10 cellular contexts compared by ENCODE assay signal in the genomic region with DNA sequence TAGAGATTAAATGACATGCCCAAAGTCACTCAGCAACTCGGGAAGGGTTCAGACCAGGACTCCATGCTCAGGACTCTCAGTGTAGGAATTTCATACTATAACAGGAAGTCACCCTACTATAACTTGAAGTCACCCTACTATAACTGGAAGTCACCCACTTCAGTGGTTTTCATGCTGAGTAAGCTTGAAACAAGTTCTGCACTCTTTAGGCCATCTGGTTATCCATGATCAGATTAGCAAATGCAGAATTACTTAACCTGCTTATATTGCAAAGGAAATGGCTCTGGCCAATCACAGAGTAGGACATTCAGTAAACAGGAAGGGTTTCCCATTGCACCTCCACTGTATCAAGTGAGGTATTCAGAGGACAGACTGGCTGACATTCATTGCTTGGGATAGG.
A peak's percentile ranks its signal among the peaks of the same experiment; 100 is the strongest.
DNase-seq lines count a peak whose midpoint lies in the region; ATAC-seq and TF ChIP-seq lines count a peak whose summit lies in the region.
"Had no signal": no experiment of that assay in that cellular context is flagged by ENCODE, and none has a peak within 500 bp of the region (broad histone marks: within the 10 kb centered on the region; RNA-seq: fewer than 3 reads in every experiment).

No MANE protein-coding gene starts in this region.

- H3K4me2 ChIP-seq in mesendoderm (ENCODE audit: low read length), result no peak overlapping the region

- H3K79me2 ChIP-seq in mesendoderm (ENCODE audit: control insufficient read depth, insufficient read depth, low read length), result no peaks in the 10 kb centered on the region

- no peak overlapping the region for H3K4me3 ChIP-seq in mesendoderm (ENCODE audit: low read length)

- H4K8ac ChIP-seq in mesendoderm (ENCODE audit: low read depth, low read length), result no peak overlapping the region

- H3K36me3 ChIP-seq in mesendoderm (ENCODE audit: control insufficient read depth, insufficient read depth, low read length), result no peaks in the 10 kb centered on the region

- WGBS in mesendoderm (ENCODE audit: extremely low coverage, insufficient coverage, low lambda C conversion rate), result no CpG with 5 or more reads among the region's 1 CpG

- H3K27me3 Mint-ChIP-seq in WTC11 (ENCODE audit: low read depth), result peaks cover 3% of the 10 kb centered on the region; the same call in 1 of the 2 replicates

- TF ChIP-seq CTCF in WTC11 (IDR thresholded peaks at IDR 0.05), result no peak

- DNase-seq in WTC11 (ENCODE audit: low spot score), result no peak
- DNase-seq in mesendoderm, result no peak
- no peak for DNase-seq in SW480 (ENCODE audit: low spot score)
- DNase-seq in AG08395 (ENCODE audit: low spot score), result no peak
- no peak for DNase-seq in COLO829 (ENCODE audit: low spot score)
- DNase-seq: left cardiac atrium, right cardiac atrium had no signal

- H2BK15ac ChIP-seq in mesendoderm (replicated peaks; ENCODE audit: low read depth), result no peak overlapping the region

- H3K56ac ChIP-seq in mesendoderm (ENCODE audit: low read length), result no peak overlapping the region

- H3K4ac ChIP-seq in mesendoderm (ENCODE audit: low read depth, low read length), result no peak overlapping the region

- no peaks in the 10 kb centered on the region for H3K36me3 Mint-ChIP-seq in WTC11

- H4K5ac ChIP-seq in mesendoderm (ENCODE audit: low read length), result no peak overlapping the region

- H2BK5ac ChIP-seq in mesendoderm (ENCODE audit: low read length), result no peak overlapping the region

- H3K9ac ChIP-seq in mesendoderm (ENCODE audit: low read length), result no peak overlapping the region

- H3K4me1 ChIP-seq in mesendoderm (ENCODE audit: control insufficient read depth, low read depth, low read length), result no peaks in the 10 kb centered on the region

- no peak overlapping the region for H3K27ac Mint-ChIP-seq in WTC11

- POLR2A ChIA-PET in WTC11 (lab: Charles Lee), result no interaction called here

- H3K79me1 ChIP-seq in mesendoderm (ENCODE audit: low read length), result no peaks in the 10 kb centered on the region

- H3K4me1 Mint-ChIP-seq in WTC11, result peaks cover 17% of the 10 kb centered on the region

- ATAC-seq in GM18502 (IDR thresholded peaks at IDR 0.05; ENCODE audit: poor library complexity, unreplicated experiment) (peak; percentile 98), GM19467 (IDR thresholded peaks at IDR 0.05; ENCODE audit: unreplicated experiment) (peak; percentile 89), HG03066 (IDR thresholded peaks at IDR 0.05; ENCODE audit: low read depth, unreplicated experiment) (peak; percentile 81), WTC11 (peak; percentile 32; the same call in 1 of the 2 replicates)
- ATAC-seq: left cardiac atrium, right cardiac atrium had no signal

- CTCF ChIA-PET in WTC11 (lab: Charles Lee), result no interaction called here

- no peaks in the 10 kb centered on the region for H3K27me3 ChIP-seq in mesendoderm (ENCODE audit: insufficient read depth, low read length, poor library complexity)

- H3K23ac ChIP-seq in mesendoderm (ENCODE audit: low read length), result no peak overlapping the region

- no peak overlapping the region for H3K27ac ChIP-seq in mesendoderm (ENCODE audit: low read depth, low read length)

- H3K18ac ChIP-seq in mesendoderm (ENCODE audit: low read length), result no peak overlapping the region

- H3K4me3 Mint-ChIP-seq in WTC11, result no peak overlapping the region

- H2BK120ac ChIP-seq in mesendoderm (ENCODE audit: low read depth, low read length), result no peak overlapping the region

- H3K9me3 Mint-ChIP-seq in WTC11, result no peaks in the 10 kb centered on the region

- H2AK5ac ChIP-seq in mesendoderm (ENCODE audit: low read length), result no peak overlapping the region

TF ChIP-seq in WTC11, 78 proteins besides CTCF, POLR2A, EP300 and RAD21:
- TF ChIP-seq SMAD3 (CRISPR knock-in tag; IDR thresholded peaks at IDR 0.05; ENCODE audit: borderline replicate concordance) (no peak), CREM (CRISPR knock-in tag; IDR thresholded peaks at IDR 0.05) (no peak), JAZF1 (CRISPR knock-in tag; IDR thresholded peaks at IDR 0.05) (no peak), RELA (CRISPR knock-in tag; IDR thresholded peaks at IDR 0.05; ENCODE audit: borderline replicate concordance) (no peak), ZNF396 (CRISPR knock-in tag; IDR thresholded peaks at IDR 0.05; ENCODE audit: borderline replicate concordance) (no peak), ZNF671 (CRISPR knock-in tag; IDR thresholded peaks at IDR 0.05) (no peak)
- TF ChIP-seq, protein P1, sequence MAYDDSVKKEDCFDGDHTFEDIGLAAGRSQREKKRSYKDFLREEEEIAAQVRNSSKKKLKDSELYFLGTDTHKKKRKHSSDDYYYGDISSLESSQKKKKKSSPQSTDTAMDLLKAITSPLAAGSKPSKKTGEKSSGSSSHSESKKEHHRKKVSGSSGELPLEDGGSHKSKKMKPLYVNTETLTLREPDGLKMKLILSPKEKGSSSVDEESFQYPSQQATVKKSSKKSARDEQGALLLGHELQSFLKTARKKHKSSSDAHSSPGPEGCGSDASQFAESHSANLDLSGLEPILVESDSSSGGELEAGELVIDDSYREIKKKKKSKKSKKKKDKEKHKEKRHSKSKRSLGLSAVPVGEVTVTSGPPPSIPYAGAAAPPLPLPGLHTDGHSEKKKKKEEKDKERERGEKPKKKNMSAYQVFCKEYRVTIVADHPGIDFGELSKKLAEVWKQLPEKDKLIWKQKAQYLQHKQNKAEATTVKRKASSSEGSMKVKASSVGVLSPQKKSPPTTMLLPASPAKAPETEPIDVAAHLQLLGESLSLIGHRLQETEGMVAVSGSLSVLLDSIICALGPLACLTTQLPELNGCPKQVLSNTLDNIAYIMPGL (CRISPR knock-in tag; IDR thresholded peaks at IDR 0.05), result no peak

Comparison
In these comparisons a context has a peak if more than half of its experiments do, and no peak if none do; other contexts are left out.
1. ATAC-seq: peak in every context shown above with its lines; median percentile 98 in GM18502; 89 in GM19467; 81 in HG03066; 32 in WTC11.